19 cellular contexts compared by ENCODE assay signal in the genomic region with DNA sequence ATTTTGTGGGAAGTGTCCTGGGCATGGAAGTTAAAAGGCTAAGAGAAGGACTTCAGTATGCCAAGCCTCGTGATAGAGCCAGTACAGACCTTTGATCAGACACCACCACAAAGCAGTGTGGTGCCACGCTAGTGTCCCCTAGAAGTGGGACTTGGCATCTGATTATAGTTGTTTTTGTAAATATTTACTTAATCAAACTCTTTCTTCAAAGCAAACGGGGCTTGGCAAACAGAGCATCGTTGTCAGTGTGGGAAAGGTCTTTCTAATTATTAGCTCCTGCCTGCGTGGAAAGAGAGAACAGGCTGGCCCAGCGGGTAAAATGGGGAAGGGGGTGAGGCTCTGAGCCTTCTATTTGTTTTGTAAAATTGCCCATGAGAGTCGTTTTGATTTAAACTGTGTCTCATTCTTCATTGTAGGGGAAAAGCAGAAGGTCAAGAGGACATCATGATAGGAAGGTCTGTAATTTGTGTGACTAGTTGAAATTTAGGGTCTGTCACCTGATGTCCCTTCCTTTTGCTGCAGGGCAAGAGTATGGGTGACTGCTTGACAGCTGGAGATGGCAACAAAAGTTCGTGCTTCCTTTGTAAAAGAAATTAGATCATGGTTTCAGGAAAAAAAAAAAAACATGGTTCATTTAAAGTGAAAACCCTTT.
DNase-seq lines count a peak whose midpoint lies in the region; ATAC-seq, FAIRE-seq and TF ChIP-seq lines count a peak whose summit lies in the region.
"Had no signal": no experiment of that assay in that cellular context is flagged by ENCODE, and none has a peak within 500 bp of the region (broad histone marks: within the 10 kb centered on the region; RNA-seq: fewer than 3 reads in every experiment).

No MANE protein-coding gene starts in this region.

- POLR2A ChIA-PET in A549 (lab: Yijun Ruan, JAX), result no interaction called here

- no peak overlapping the region for H2BK15ac ChIP-seq in mesenchymal stem cell (ENCODE audit: low read depth, poor library complexity, severe bottlenecking)

- no peak overlapping the region for H2AFZ ChIP-seq in mesenchymal stem cell (ENCODE audit: low read depth, low read length)

- H3K4me1 ChIP-seq in A549, result peaks cover 9% of the 10 kb centered on the region; the same call in 1 of the 3 replicates
- H3K4me1 ChIP-seq in mesenchymal stem cell (ENCODE audit: control insufficient read depth, insufficient read depth, low read depth, low read length), result no peaks in the 10 kb centered on the region
- H3K4me1 ChIP-seq: heart left ventricle, left lung had no signal

- no peak overlapping the region for H2AK5ac ChIP-seq in mesenchymal stem cell (ENCODE audit: low read length, severe bottlenecking)

- H3K27ac ChIP-seq in A549 (no peak overlapping the region), mesenchymal stem cell (ENCODE audit: low read length, poor library complexity, severe bottlenecking) (no peak overlapping the region)
- H3K27ac ChIP-seq: epithelial cell of prostate, heart left ventricle, left lung had no signal

- 37% methylated on average over 8 of the region's 8 CpGs for WGBS in A549 (ENCODE audit: missing lambda C conversion rate)
- 63% methylated on average over 8 of the region's 8 CpGs for WGBS in mesenchymal stem cell

- H3K4me3 ChIP-seq in A549 (no peak overlapping the region), mesenchymal stem cell (ENCODE audit: insufficient read depth in 1 of 2, low read depth in 1 of 2, low read length in 2 of 2) (no peak overlapping the region)
- H3K4me3 ChIP-seq: heart left ventricle, left lung, MG63 had no signal

- no peak overlapping the region for H3K18ac ChIP-seq in mesenchymal stem cell (ENCODE audit: low read depth in 1 of 2, low read length in 2 of 2)

- no peak for TF ChIP-seq RAD21 in A549 (conservative IDR thresholded peaks at IDR 0.05 in 1 of 2, IDR thresholded peaks at IDR 0.05 in 1 of 2)

- H4K91ac ChIP-seq in mesenchymal stem cell (ENCODE audit: low read length), result no peak overlapping the region

- no peak for TF ChIP-seq EP300 in A549 (IDR thresholded peaks at IDR 0.05)

- no peak for FAIRE-seq in A549 (lab: Jason Lieb, UNC)
- FAIRE-seq: TTC549 had no signal

- TF ChIP-seq CTCF in A549 (IDR thresholded peaks at IDR 0.05), result no peak

- H3K9me3 ChIP-seq in A549 (no peaks in the 10 kb centered on the region), mesenchymal stem cell (ENCODE audit: control insufficient read depth, low read length) (no peaks in the 10 kb centered on the region)
- H3K9me3 ChIP-seq: left lung, MG63 had no signal

- peak overlapping the region; percentile 10 for H3K9ac ChIP-seq in mesenchymal stem cell (ENCODE audit: low read length)

- H3K14ac ChIP-seq in mesenchymal stem cell (ENCODE audit: low read length in 2 of 2), result no peak overlapping the region

- no peak overlapping the region for H3K4ac ChIP-seq in mesenchymal stem cell (ENCODE audit: low read depth in 1 of 2, low read length in 2 of 2)

- CTCF ChIA-PET in A549 (lab: Yijun Ruan, JAX), result interaction anchor here (0.7 to 1.3 kb wide), 2 partner anchors 35 to 449 kb away, joined by 3 read pairs; no protein-coding TSS in a partner anchor

- no peaks in the 10 kb centered on the region for H3K36me3 ChIP-seq in mesenchymal stem cell (ENCODE audit: control insufficient read depth in 1 of 2, insufficient read depth in 2 of 2, low read depth in 1 of 2, low read length in 2 of 2)
- H3K36me3 ChIP-seq: heart left ventricle, left lung, MG63 had no signal

- no peak for TF ChIP-seq POLR2A in A549 (IDR thresholded peaks at IDR 0.05; ENCODE audit: low read length)

- no peak for DNase-seq in A549 (ENCODE audit: low read depth in 1 of 2, low spot score in 1 of 2)
- peak; percentile 28 for DNase-seq in NCI-H1417 treated with DMSO at 0.1 percent for 48 hours (lab: John Stamatoyannopoulos, UW)
- peak; percentile 62 for DNase-seq in SW480 (ENCODE audit: low spot score)
- DNase-seq in mesenchymal stem cell, result no peak
- DNase-seq in amniotic stem cell (lab: John Stamatoyannopoulos, UW), result no peak
- no peak for DNase-seq in islet precursor cell
- DNase-seq in AG20443 (ENCODE audit: low spot score), result no peak
- DNase-seq: activated CD4-positive, alpha-beta T cell treated with anti-CD3 and anti-CD28 coated beads, Interleukin-2, amount 10 ng/mL, durations not matched to agents 24 days and 14 days; activated CD8-positive, alpha-beta memory T cell treated with anti-CD3 and anti-CD28 coated beads, Interleukin-2, amount 10 ng/mL, durations not matched to agents 7 days and 5 days; aorta; CD4-positive, alpha-beta T cell; heart left ventricle; left lung; MG63; natural killer cell; NCI-H187; NCI-H510A had no signal

- no peak overlapping the region for H2BK12ac ChIP-seq in mesenchymal stem cell (ENCODE audit: low read length in 2 of 2)

- no peaks in the 10 kb centered on the region for H3K27me3 ChIP-seq in mesenchymal stem cell (ENCODE audit: control insufficient read depth in 1 of 2, insufficient read depth in 1 of 2, low read length in 2 of 2)
- H3K27me3 ChIP-seq: heart left ventricle, left lung, MG63 had no signal

- H3K79me1 ChIP-seq in mesenchymal stem cell (replicated peaks; ENCODE audit: low read length, poor library complexity, severe bottlenecking), result no peaks in the 10 kb centered on the region

- ATAC-seq in A549, result no peak
- ATAC-seq: activated CD8-positive, alpha-beta memory T cell treated with anti-CD3 and anti-CD28 coated beads, Interleukin-2, amount 10 ng/mL, durations not matched to agents 7 days and 5 days; heart left ventricle; left lung; natural killer cell had no signal

- H4K8ac ChIP-seq in mesenchymal stem cell (ENCODE audit: low read length), result no peak overlapping the region

- no peak overlapping the region for H2BK120ac ChIP-seq in mesenchymal stem cell (ENCODE audit: low read depth, low read length)

- no peak overlapping the region for H3K23ac ChIP-seq in mesenchymal stem cell (ENCODE audit: low read length in 2 of 2)

- H3K4me2 ChIP-seq in A549 (peak overlapping the region; percentile 5; the same call in 1 of the 3 replicates), mesenchymal stem cell (ENCODE audit: low read length, poor library complexity, severe bottlenecking) (no peak overlapping the region)

- no peak overlapping the region for H2BK5ac ChIP-seq in mesenchymal stem cell (ENCODE audit: low read depth, low read length, poor library complexity, severe bottlenecking)

TF ChIP-seq in A549, 52 proteins besides CTCF, POLR2A, EP300 and RAD21:
- TF ChIP-seq NR3C1 (IDR thresholded peaks at IDR 0.05), result no peak
- TF ChIP-seq, protein P1, sequence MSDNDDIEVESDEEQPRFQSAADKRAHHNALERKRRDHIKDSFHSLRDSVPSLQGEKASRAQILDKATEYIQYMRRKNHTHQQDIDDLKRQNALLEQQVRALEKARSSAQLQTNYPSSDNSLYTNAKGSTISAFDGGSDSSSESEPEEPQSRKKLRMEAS (IDR thresholded peaks at IDR 0.05), result no peak
- TF ChIP-seq, protein P2, sequence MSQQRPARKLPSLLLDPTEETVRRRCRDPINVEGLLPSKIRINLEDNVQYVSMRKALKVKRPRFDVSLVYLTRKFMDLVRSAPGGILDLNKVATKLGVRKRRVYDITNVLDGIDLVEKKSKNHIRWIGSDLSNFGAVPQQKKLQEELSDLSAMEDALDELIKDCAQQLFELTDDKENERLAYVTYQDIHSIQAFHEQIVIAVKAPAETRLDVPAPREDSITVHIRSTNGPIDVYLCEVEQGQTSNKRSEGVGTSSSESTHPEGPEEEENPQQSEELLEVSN (IDR thresholded peaks at IDR 0.05; ENCODE audit: borderline replicate concordance, low read depth), result no peak
- TF ChIP-seq, protein P3, sequence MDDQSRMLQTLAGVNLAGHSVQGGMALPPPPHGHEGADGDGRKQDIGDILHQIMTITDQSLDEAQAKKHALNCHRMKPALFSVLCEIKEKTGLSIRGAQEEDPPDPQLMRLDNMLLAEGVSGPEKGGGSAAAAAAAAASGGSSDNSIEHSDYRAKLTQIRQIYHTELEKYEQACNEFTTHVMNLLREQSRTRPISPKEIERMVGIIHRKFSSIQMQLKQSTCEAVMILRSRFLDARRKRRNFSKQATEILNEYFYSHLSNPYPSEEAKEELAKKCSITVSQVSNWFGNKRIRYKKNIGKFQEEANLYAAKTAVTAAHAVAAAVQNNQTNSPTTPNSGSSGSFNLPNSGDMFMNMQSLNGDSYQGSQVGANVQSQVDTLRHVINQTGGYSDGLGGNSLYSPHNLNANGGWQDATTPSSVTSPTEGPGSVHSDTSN (IDR thresholded peaks at IDR 0.05), result no peak
- TF ChIP-seq MAFK (IDR thresholded peaks at IDR 0.05; ENCODE audit: partially characterized antibody), result no peak
- no peak for TF ChIP-seq CHD4 (IDR thresholded peaks at IDR 0.05; ENCODE audit: borderline replicate concordance)
- TF ChIP-seq MAZ (IDR thresholded peaks at IDR 0.05; ENCODE audit: borderline replicate concordance, low read depth, low read length), result no peak
- no peak for TF ChIP-seq CHD2 (IDR thresholded peaks at IDR 0.05; ENCODE audit: low read length, partially characterized antibody)
- TF ChIP-seq, protein P4, sequence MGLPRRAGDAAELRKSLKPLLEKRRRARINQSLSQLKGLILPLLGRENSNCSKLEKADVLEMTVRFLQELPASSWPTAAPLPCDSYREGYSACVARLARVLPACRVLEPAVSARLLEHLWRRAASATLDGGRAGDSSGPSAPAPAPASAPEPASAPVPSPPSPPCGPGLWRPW (IDR thresholded peaks at IDR 0.05), result no peak
- TF ChIP-seq RNF2 (IDR thresholded peaks at IDR 0.05; ENCODE audit: borderline replicate concordance, low read depth), result no peak
- TF ChIP-seq, protein P5, sequence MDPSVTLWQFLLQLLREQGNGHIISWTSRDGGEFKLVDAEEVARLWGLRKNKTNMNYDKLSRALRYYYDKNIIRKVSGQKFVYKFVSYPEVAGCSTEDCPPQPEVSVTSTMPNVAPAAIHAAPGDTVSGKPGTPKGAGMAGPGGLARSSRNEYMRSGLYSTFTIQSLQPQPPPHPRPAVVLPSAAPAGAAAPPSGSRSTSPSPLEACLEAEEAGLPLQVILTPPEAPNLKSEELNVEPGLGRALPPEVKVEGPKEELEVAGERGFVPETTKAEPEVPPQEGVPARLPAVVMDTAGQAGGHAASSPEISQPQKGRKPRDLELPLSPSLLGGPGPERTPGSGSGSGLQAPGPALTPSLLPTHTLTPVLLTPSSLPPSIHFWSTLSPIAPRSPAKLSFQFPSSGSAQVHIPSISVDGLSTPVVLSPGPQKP (IDR thresholded peaks at IDR 0.05; ENCODE audit: low read depth, low read length), result no peak
- TF ChIP-seq ZNF302 (CRISPR knock-in tag; IDR thresholded peaks at IDR 0.05), result no peak
- no peak for TF ChIP-seq CBX2 (IDR thresholded peaks at IDR 0.05; ENCODE audit: borderline replicate concordance, low read depth)
- no peak for TF ChIP-seq GATA3 (IDR thresholded peaks at IDR 0.05; ENCODE audit: borderline replicate concordance)
- TF ChIP-seq ZC3H11A (IDR thresholded peaks at IDR 0.05), result no peak
- TF ChIP-seq SREBF2 (IDR thresholded peaks at IDR 0.05), result no peak

Comparison
In these comparisons a context has a peak if more than half of its experiments do, and no peak if none do; other contexts are left out.
1. DNase-seq: peak in NCI-H1417 treated with DMSO at 0.1 percent for 48 hours (single experiment) and SW480 (single experiment); none in A549 (0 of 2), mesenchymal stem cell (single experiment), amniotic stem cell (single experiment), islet precursor cell (single experiment) and AG20443 (single experiment).